19 cellular contexts compared by ENCODE assay signal in the genomic region with DNA sequence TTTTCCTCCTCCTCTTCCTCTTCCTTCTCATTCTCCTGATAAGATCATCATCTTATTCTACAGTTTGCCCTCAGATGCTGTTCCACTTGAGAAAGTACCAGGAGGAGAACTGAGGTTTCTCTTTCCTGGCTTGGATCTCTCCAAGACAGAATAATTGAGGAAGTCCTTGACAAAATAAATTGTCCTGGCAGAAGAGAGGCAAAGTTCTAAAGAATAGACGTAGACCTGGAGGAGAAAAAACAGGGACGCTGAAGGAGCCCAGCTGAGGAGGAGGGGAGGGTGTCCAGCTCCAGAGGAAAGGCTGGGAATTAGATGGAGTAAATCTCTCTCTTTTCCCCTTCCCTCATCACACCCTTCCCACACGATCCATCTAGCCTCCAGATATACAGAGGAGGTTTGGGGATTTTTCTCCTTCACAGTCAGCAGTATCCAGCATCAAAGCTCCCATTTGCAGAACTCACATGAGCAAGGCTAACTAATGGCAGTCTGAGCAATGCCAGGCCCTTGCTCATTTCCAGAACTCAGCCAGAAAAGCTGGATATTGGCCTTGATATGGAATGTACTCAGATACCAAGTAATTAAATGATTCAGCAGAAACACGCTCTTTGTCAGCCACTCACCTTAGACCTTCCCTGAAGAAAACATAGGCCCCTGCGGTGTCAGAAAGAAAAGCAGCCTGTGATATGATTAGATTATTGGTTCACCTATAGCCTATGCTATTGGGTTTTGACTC. TPM values are rescaled to one million over a fixed set of nuclear protein-coding genes. Genes with fewer than 3 reads are reported as not detected.
DNase-seq lines count a peak whose midpoint lies in the region; ATAC-seq and TF ChIP-seq lines count a peak whose summit lies in the region.
"Had no signal": no experiment of that assay in that cellular context is flagged by ENCODE, and none has a peak within 500 bp of the region (broad histone marks: within the 10 kb centered on the region; RNA-seq: fewer than 3 reads in every experiment).

No MANE protein-coding gene starts in this region.

- peaks cover 66% of the 10 kb centered on the region for H3K27me3 Mint-ChIP-seq in activated CD4-positive, alpha-beta T cell treated with anti-CD3 and anti-CD28 coated beads, Interleukin-2, amount 10 ng/mL, durations not matched to agents 24 days and 14 days

- H3K27me3 ChIP-seq in right atrium auricular region (no peaks in the 10 kb centered on the region), mammary epithelial cell (ENCODE audit: insufficient read depth, low read length) (no peaks in the 10 kb centered on the region)
- H3K27me3 ChIP-seq: cardiac muscle cell, tibial nerve had no signal

- TF ChIP-seq CTCF in right atrium auricular region (IDR thresholded peaks at IDR 0.05) (no peak), mammary epithelial cell (conservative IDR thresholded peaks at IDR 0.05 in 1 of 2, IDR thresholded peaks at IDR 0.05 in 1 of 2; ENCODE audit: extremely low read depth in 1 of 2, insufficient read depth in 1 of 2, low read depth in 1 of 2, low read length in 2 of 2) (no peak)

- dilution Hi-C loops in mammary epithelial cell (cut with HindIII; ENCODE audit: low sequenced_read_pairs): no loop called here

- no peaks in the 10 kb centered on the region for H4K20me1 ChIP-seq in mammary epithelial cell (ENCODE audit: insufficient read depth, low read length)

- H3K4me1 ChIP-seq in right atrium auricular region (peaks cover 0 to 8% of the 10 kb centered on the region in 2 donors), mammary epithelial cell (ENCODE audit: insufficient read depth, low read length) (peaks cover 73% of the 10 kb centered on the region)

- H3K9me3 Mint-ChIP-seq in activated CD4-positive, alpha-beta T cell treated with anti-CD3 and anti-CD28 coated beads, Interleukin-2, amount 10 ng/mL, durations not matched to agents 24 days and 14 days: no peaks in the 10 kb centered on the region
- H3K9me3 Mint-ChIP-seq: activated T-helper 17 cell treated with anti-CD3 and anti-CD28 coated beads, Interleukin-2, amount 50 U/mL, for 72 hours; naive B cell; T-cell had no signal

- DNase-seq in Right ventricle myocardium superior: no peak
- no peak for DNase-seq in right atrium auricular region (ENCODE audit: low spot score)
- peak; percentile 52 for DNase-seq in mammary epithelial cell
- DNase-seq in left colon: no peak
- no peak for DNase-seq in activated CD4-positive, alpha-beta T cell treated with anti-CD3 and anti-CD28 coated beads, Interleukin-2, amount 10 ng/mL, durations not matched to agents 24 days and 14 days
- no peak for DNase-seq in putamen (ENCODE audit: low spot score)
- DNase-seq in hypothalamus (lab: John Stamatoyannopoulos, UW): no peak
- DNase-seq in NOMO-1 treated with DMSO at 0.1 percent for 48 hours (lab: John Stamatoyannopoulos, UW; ENCODE audit: unreplicated experiment): no peak
- DNase-seq: ACHN; activated CD4-positive, alpha-beta T cell treated with anti-CD3 and anti-CD28 coated beads, Interleukin-2, amount 50 U/mL, for 1 hour; DMS 273 treated with DMSO at 0.1 percent for 48 hours; erythroblast; HCEC 1CT; naive B cell; NCI-H1930; T-cell had no signal

- peaks cover 6% of the 10 kb centered on the region for H3K79me2 ChIP-seq in mammary epithelial cell (ENCODE audit: insufficient read depth, low read length)

- H3K27ac ChIP-seq in right atrium auricular region (no peak overlapping the region), mammary epithelial cell (ENCODE audit: insufficient read depth, low read depth, low read length) (peak overlapping the region; percentile 10)
- H3K27ac ChIP-seq: cardiac muscle cell had no signal

- 67% methylated on average over 5 of the region's 5 CpGs for WGBS in mammary epithelial cell (ENCODE audit: low coverage, missing lambda C conversion rate)

- no peak overlapping the region for H3K4me2 ChIP-seq in mammary epithelial cell (ENCODE audit: insufficient read depth, low read depth, low read length)

- no peaks in the 10 kb centered on the region for H3K36me3 Mint-ChIP-seq in activated CD4-positive, alpha-beta T cell treated with anti-CD3 and anti-CD28 coated beads, Interleukin-2, amount 10 ng/mL, durations not matched to agents 24 days and 14 days (ENCODE audit: low read depth)
- H3K36me3 Mint-ChIP-seq: naive B cell, T-cell had no signal

- no peaks in the 10 kb centered on the region for H3K36me3 ChIP-seq in right atrium auricular region
- no peaks in the 10 kb centered on the region for H3K36me3 ChIP-seq in mammary epithelial cell (ENCODE audit: insufficient read depth, low read length)
- H3K36me3 ChIP-seq: cardiac muscle cell, tibial nerve had no signal

- no TSS peak for BruUV-seq in mammary epithelial cell (replicated peaks; lab: Mats Ljungman, UMichigan)

- CTCF ChIA-PET in mammary epithelial cell (lab: Charles Lee; ENCODE audit: low non-redundant PET): no interaction called here

- in situ Hi-C loops in mammary epithelial cell (cut with MboI; ENCODE audit: low sequenced_read_pairs in 2 of 2): loop anchor here in 1 of 2 donors (5.0 to 25.0 kb wide), 3 partner anchors 66 to 301 kb away; no protein-coding TSS in a partner anchor

- peak; percentile 21 for ATAC-seq in Right ventricle myocardium superior (ENCODE audit: poor library complexity)
- ATAC-seq in left colon: peak; percentile 16
- ATAC-seq: activated T-helper 17 cell treated with anti-CD3 and anti-CD28 coated beads, Interleukin-2, amount 50 U/mL, for 72 hours; T-cell had no signal

- peak overlapping the region; percentile 50 for H2AFZ ChIP-seq in mammary epithelial cell (ENCODE audit: low read depth, low read length)

- no peaks in the 10 kb centered on the region for H3K4me1 Mint-ChIP-seq in activated CD4-positive, alpha-beta T cell treated with anti-CD3 and anti-CD28 coated beads, Interleukin-2, amount 10 ng/mL, durations not matched to agents 24 days and 14 days
- H3K4me1 Mint-ChIP-seq: activated T-helper 17 cell treated with anti-CD3 and anti-CD28 coated beads, Interleukin-2, amount 50 U/mL, for 72 hours had no signal

- H3K27ac Mint-ChIP-seq in activated CD4-positive, alpha-beta T cell treated with anti-CD3 and anti-CD28 coated beads, Interleukin-2, amount 10 ng/mL, durations not matched to agents 24 days and 14 days: no peak overlapping the region
- H3K27ac Mint-ChIP-seq: activated T-helper 17 cell treated with anti-CD3 and anti-CD28 coated beads, Interleukin-2, amount 50 U/mL, for 72 hours; naive B cell; T-cell had no signal

- H3K9ac ChIP-seq in mammary epithelial cell (ENCODE audit: insufficient read depth, low read length): no peak overlapping the region

- no peak overlapping the region for H3K4me3 ChIP-seq in right atrium auricular region
- no peak overlapping the region for H3K4me3 ChIP-seq in mammary epithelial cell (replicated peaks in 1 of 3; ENCODE audit: insufficient read depth in 1 of 3, low read depth in 2 of 3, low read length in 3 of 3)
- H3K4me3 ChIP-seq: cardiac muscle cell, tibial nerve had no signal

- H3K4me3 Mint-ChIP-seq in activated CD4-positive, alpha-beta T cell treated with anti-CD3 and anti-CD28 coated beads, Interleukin-2, amount 10 ng/mL, durations not matched to agents 24 days and 14 days: no peak overlapping the region
- H3K4me3 Mint-ChIP-seq: activated T-helper 17 cell treated with anti-CD3 and anti-CD28 coated beads, Interleukin-2, amount 50 U/mL, for 72 hours; T-cell had no signal

- H3K9me3 ChIP-seq in right atrium auricular region (no peaks in the 10 kb centered on the region), mammary epithelial cell (replicated peaks; ENCODE audit: insufficient read depth, low read length) (no peaks in the 10 kb centered on the region)
- H3K9me3 ChIP-seq: tibial nerve had no signal

- intact Hi-C loops in Right ventricle myocardium superior (cut with DNase I): loop anchor here (10.0 kb wide), 1 partner anchor 304 kb away; no protein-coding TSS in a partner anchor
- intact Hi-C loops in mammary epithelial cell (cut with micrococcal nuclease): loop anchor here (5.0 kb wide), 1 partner anchor 286 kb away; no protein-coding TSS in a partner anchor
- intact Hi-C loops in left colon (cut with DNase I, micrococcal nuclease): no loop called here
- intact Hi-C loops in activated CD4-positive, alpha-beta T cell treated with anti-CD3 and anti-CD28 coated beads, Interleukin-2, amount 10 ng/mL, durations not matched to agents 24 days and 14 days (cut with micrococcal nuclease): no loop called here

RNA-seq across cellular contexts. Expression of a gene that starts 5.1 kb away (rescaled TPM):
- total RNA-seq in Right ventricle myocardium superior: 31.9 TPM
- 10 to 100 TPM; 29.1 to 45.4 TPM for total RNA-seq in right atrium auricular region
- 100 to 1,000 TPM; 130 to 183 TPM for total RNA-seq in mammary epithelial cell
- 83.7 TPM for polyA plus RNA-seq in mammary epithelial cell
- polyA minus RNA-seq in mammary epithelial cell: 154 TPM
- 100 to 1,000 TPM; 146 to 162 TPM for total RNA-seq in left colon
- total RNA-seq in activated CD4-positive, alpha-beta T cell treated with anti-CD3 and anti-CD28 coated beads, Interleukin-2, amount 10 ng/mL, durations not matched to agents 24 days and 14 days: 0.05 TPM in 2 replicates

Comparison
In these comparisons a context has a peak if more than half of its experiments do, and no peak if none do; other contexts are left out.
1. RNA of a gene that starts 5.1 kb away (total RNA-seq): 130 to 183 TPM in mammary epithelial cell, 146 to 162 TPM in left colon, 29.1 to 45.4 TPM in right atrium auricular region and 31.9 TPM in Right ventricle myocardium superior (single experiment); 0.05 TPM in activated CD4-positive, alpha-beta T cell treated with anti-CD3 and anti-CD28 coated beads, Interleukin-2, amount 10 ng/mL, durations not matched to agents 24 days and 14 days; every median in the first group is over 10 times any median in the second.
2. intact Hi-C loops: an anchor here in Right ventricle myocardium superior (10.0 kb wide) and mammary epithelial cell (5.0 kb wide); none called in left colon and activated CD4-positive, alpha-beta T cell treated with anti-CD3 and anti-CD28 coated beads, Interleukin-2, amount 10 ng/mL, durations not matched to agents 24 days and 14 days.